Comparison of ENCODE assay signal across 8 cellular contexts in genomic region chr4:169823685-169824084, GRCh38.
A peak's percentile ranks its signal among the peaks of the same experiment; 100 is the strongest.
DNase-seq lines count a peak whose midpoint lies in the region; ATAC-seq and TF ChIP-seq lines count a peak whose summit lies in the region.

No MANE protein-coding gene starts in this region.

- H3K36me3 ChIP-seq in gastrocnemius medialis: no peaks in the 10 kb centered on the region

- no peaks in the 10 kb centered on the region for H3K4me1 ChIP-seq in gastrocnemius medialis

- DNase-seq in AG20443 (ENCODE audit: low spot score) (peak; percentile 70), HUDEP-2 (lab: John Stamatoyannopoulos, UW; ENCODE audit: unreplicated experiment in 76 of 76) (peak in 62 of 76 experiments; percentile 0 to 70 (median 29)), kidney glomerular epithelial cell (lab: John Stamatoyannopoulos, UW) (peak; percentile 66), D341Med (ENCODE audit: low spot score) (no peak), gastrocnemius medialis (no peak), NCI-H345 (lab: John Stamatoyannopoulos, UW) (no peak)
- peak; percentile 53 for DNase-seq in activated naive CD4-positive, alpha-beta T cell treated with anti-CD3 and anti-CD28 coated beads, Interleukin-2, amount 10 ng/mL, durations not matched to agents 7 days and 5 days

- no peaks in the 10 kb centered on the region for H3K9me3 ChIP-seq in gastrocnemius medialis

- CTCF ChIA-PET in activated naive CD4-positive, alpha-beta T cell treated with anti-CD3 and anti-CD28 coated beads, Interleukin-2, amount 10 ng/mL, durations not matched to agents 7 days and 5 days (lab: Charles Lee): interaction anchor here (0.7 to 1.4 kb wide), 2 partner anchors 13 to 131 kb away, joined by 3 to 11 read pairs; no protein-coding TSS in a partner anchor

- in situ Hi-C loops in gastrocnemius medialis (cut with MboI; ENCODE audit: low sequenced_read_pairs in 4 of 4): no loop called here

- no peak overlapping the region for H3K27ac ChIP-seq in gastrocnemius medialis

- ATAC-seq in gastrocnemius medialis (no peak), HG03457 (IDR thresholded peaks at IDR 0.05; ENCODE audit: unreplicated experiment) (no peak)

- H3K27me3 ChIP-seq in gastrocnemius medialis: no peaks in the 10 kb centered on the region

- no peak overlapping the region for H3K4me3 Mint-ChIP-seq in activated naive CD4-positive, alpha-beta T cell treated with anti-CD3 and anti-CD28 coated beads, Interleukin-2, amount 10 ng/mL, durations not matched to agents 7 days and 5 days

- H3K9me3 Mint-ChIP-seq in activated naive CD4-positive, alpha-beta T cell treated with anti-CD3 and anti-CD28 coated beads, Interleukin-2, amount 10 ng/mL, durations not matched to agents 7 days and 5 days: no peaks in the 10 kb centered on the region

- H3K36me3 Mint-ChIP-seq in activated naive CD4-positive, alpha-beta T cell treated with anti-CD3 and anti-CD28 coated beads, Interleukin-2, amount 10 ng/mL, durations not matched to agents 7 days and 5 days: no peaks in the 10 kb centered on the region

- peaks cover 11% of the 10 kb centered on the region for H3K4me1 Mint-ChIP-seq in activated naive CD4-positive, alpha-beta T cell treated with anti-CD3 and anti-CD28 coated beads, Interleukin-2, amount 10 ng/mL, durations not matched to agents 7 days and 5 days

- no peak overlapping the region for H3K4me3 ChIP-seq in gastrocnemius medialis

- TF ChIP-seq CTCF in gastrocnemius medialis (IDR thresholded peaks at IDR 0.05 in 4 of 5, conservative IDR thresholded peaks at IDR 0.05 in 1 of 5): no peak

- H3K27ac Mint-ChIP-seq in activated naive CD4-positive, alpha-beta T cell treated with anti-CD3 and anti-CD28 coated beads, Interleukin-2, amount 10 ng/mL, durations not matched to agents 7 days and 5 days: no peak overlapping the region

- H3K27me3 Mint-ChIP-seq in activated naive CD4-positive, alpha-beta T cell treated with anti-CD3 and anti-CD28 coated beads, Interleukin-2, amount 10 ng/mL, durations not matched to agents 7 days and 5 days: peaks cover 2% of the 10 kb centered on the region

- no peak for TF ChIP-seq POLR2A in gastrocnemius medialis (IDR thresholded peaks at IDR 0.05)

- intact Hi-C loops in gastrocnemius medialis (cut with DNase I; ENCODE audit: low total_unique reads): no loop called here

Comparison
In these comparisons a context has a peak if more than half of its experiments do, and no peak if none do; other contexts are left out.
1. DNase-seq: peak in AG20443 (single experiment), HUDEP-2 (62 of 76), activated naive CD4-positive, alpha-beta T cell treated with anti-CD3 and anti-CD28 coated beads, Interleukin-2, amount 10 ng/mL, durations not matched to agents 7 days and 5 days (single experiment) and kidney glomerular epithelial cell (single experiment); none in D341Med (single experiment), gastrocnemius medialis (0 of 2) and NCI-H345 (single experiment).